Comparison of ENCODE assay signal across 18 cellular contexts in the genomic region with DNA sequence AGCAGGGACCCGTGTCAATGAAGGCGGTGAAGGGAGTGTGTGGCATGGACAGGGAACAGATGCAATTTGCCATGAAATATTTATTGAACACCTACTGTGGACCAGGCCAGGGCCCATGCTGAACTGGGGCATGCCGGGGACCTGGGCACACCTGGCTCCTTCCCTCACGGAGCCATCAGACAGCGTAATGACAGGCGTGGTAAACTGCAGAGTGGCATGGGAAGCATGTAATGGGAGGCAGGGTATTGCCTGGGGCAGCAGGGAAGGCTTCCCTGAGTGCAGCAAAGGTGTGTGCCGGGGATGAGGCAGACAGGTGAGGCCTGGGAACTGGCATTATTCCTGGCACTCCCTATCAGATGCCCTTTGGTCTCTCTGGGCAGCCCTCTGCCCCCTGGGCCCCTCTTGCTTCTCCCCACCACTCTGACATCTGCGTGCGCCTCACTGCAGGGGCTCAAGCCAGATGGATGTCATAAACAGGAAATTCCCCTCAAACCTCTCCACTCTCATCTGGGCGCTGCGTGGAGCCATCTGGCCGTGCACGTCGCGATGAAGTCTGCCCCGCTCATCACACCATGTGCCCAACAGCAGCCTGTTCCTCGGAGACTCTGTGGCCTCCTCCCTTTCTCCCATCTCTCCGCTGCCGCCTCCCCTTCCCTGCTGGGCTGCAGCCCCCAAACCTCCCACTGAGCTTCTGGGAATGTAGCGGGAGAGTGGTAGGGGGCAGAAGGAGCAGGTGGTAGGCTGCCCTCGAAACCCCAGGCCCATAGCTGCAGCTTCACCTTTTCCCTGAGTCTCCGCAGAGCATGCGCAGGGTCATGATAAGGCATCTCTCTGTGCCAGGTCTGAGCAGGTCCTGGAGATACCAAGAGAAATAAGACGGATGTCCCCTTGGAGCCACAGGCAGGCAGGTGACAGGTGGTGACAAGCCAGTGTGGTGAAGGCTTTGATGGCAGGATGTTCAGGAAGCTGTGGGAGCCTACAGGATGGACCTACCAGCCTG.
DNase-seq lines count a peak whose midpoint lies in the region; ATAC-seq and TF ChIP-seq lines count a peak whose summit lies in the region.
"Had no signal": no experiment of that assay in that cellular context is flagged by ENCODE, and none has a peak within 500 bp of the region (broad histone marks: within the 10 kb centered on the region; RNA-seq: fewer than 3 reads in every experiment).

No MANE protein-coding gene starts in this region.

- H4K5ac ChIP-seq in mesendoderm (ENCODE audit: low read length), result no peak overlapping the region

- H2AK5ac ChIP-seq in neuronal stem cell (ENCODE audit: low read depth, low read length) (no peak overlapping the region), mesendoderm (ENCODE audit: low read length) (no peak overlapping the region)

- no peaks in the 10 kb centered on the region for H3K27me3 Mint-ChIP-seq in endodermal cell (ENCODE audit: insufficient read depth)

- no peak overlapping the region for H2BK120ac ChIP-seq in neuronal stem cell (ENCODE audit: low read depth, low read length)
- no peak overlapping the region for H2BK120ac ChIP-seq in mesendoderm (ENCODE audit: low read depth, low read length)

- H3K4me1 ChIP-seq in endodermal cell (ENCODE audit: control insufficient read depth, insufficient read depth, low read length) (peaks cover 2% of the 10 kb centered on the region), neuronal stem cell (ENCODE audit: control insufficient read depth in 2 of 2, insufficient read depth in 1 of 2, low read depth in 1 of 2, low read length in 2 of 2) (peaks cover 0 to 8% of the 10 kb centered on the region in 2 donors), mesendoderm (ENCODE audit: control insufficient read depth, low read depth, low read length) (no peaks in the 10 kb centered on the region)
- H3K4me1 ChIP-seq: body of pancreas, right lobe of liver had no signal

- H3K27ac Mint-ChIP-seq in endodermal cell, result peak overlapping the region; percentile 24
- H3K27ac Mint-ChIP-seq: IgD-negative memory B cell; naive thymus-derived CD4-positive, alpha-beta T cell; stimulated activated naive B cell treated with anti-CD40 and anti-IgM and Interleukin-4, amounts not matched to agents 10 μg/mL and 1 μg/mL and 100 μg/mL, for 72 hours had no signal

- H3K27ac ChIP-seq in endodermal cell (ENCODE audit: low read depth, low read length), result no peak overlapping the region
- H3K27ac ChIP-seq in neuronal stem cell (replicated peaks; ENCODE audit: low read length), result no peak overlapping the region
- no peak overlapping the region for H3K27ac ChIP-seq in mesendoderm (ENCODE audit: low read depth, low read length)
- H3K27ac ChIP-seq: body of pancreas, right lobe of liver had no signal

- DNase-seq in DMS 273 treated with DMSO at 0.1 percent for 48 hours (lab: John Stamatoyannopoulos, UW), result peak; percentile 69
- DNase-seq in NB4 (ENCODE audit: low read depth), result peak; percentile 29
- no peak for DNase-seq in endodermal cell
- no peak for DNase-seq in neuronal stem cell (ENCODE audit: low spot score)
- DNase-seq in SHP77 treated with DMSO at 0.1 percent for 48 hours (lab: John Stamatoyannopoulos, UW), result no peak
- no peak for DNase-seq in mesendoderm
- DNase-seq: activated naive CD4-positive, alpha-beta T cell; body of pancreas; effector CD4-positive, alpha-beta T cell; GDM1; kidney glomerular epithelial cell; naive thymus-derived CD4-positive, alpha-beta T cell; NCI-H1436 treated with DMSO at 0.1 percent for 48 hours; right lobe of liver; stimulated activated naive B cell treated with anti-CD40 and anti-IgM and Interleukin-4, amounts not matched to agents 10 μg/mL and 1 μg/mL and 100 μg/mL, for 72 hours had no signal

- no peak overlapping the region for H3K4me3 Mint-ChIP-seq in endodermal cell
- H3K4me3 Mint-ChIP-seq: IgD-negative memory B cell; naive thymus-derived CD4-positive, alpha-beta T cell; stimulated activated naive B cell treated with anti-CD40 and anti-IgM and Interleukin-4, amounts not matched to agents 10 μg/mL and 1 μg/mL and 100 μg/mL, for 72 hours had no signal

- ATAC-seq in HG02642 (IDR thresholded peaks at IDR 0.05; ENCODE audit: poor library complexity, unreplicated experiment), result no peak
- ATAC-seq: body of pancreas; naive thymus-derived CD4-positive, alpha-beta T cell; right lobe of liver had no signal

- no peak overlapping the region for H4K8ac ChIP-seq in neuronal stem cell (ENCODE audit: low read depth, low read length)
- H4K8ac ChIP-seq in mesendoderm (ENCODE audit: low read depth, low read length), result no peak overlapping the region

- no peaks in the 10 kb centered on the region for H3K79me2 ChIP-seq in mesendoderm (ENCODE audit: control insufficient read depth, insufficient read depth, low read length)

- no peak for TF ChIP-seq CTCF in NB4 (IDR thresholded peaks at IDR 0.05; ENCODE audit: low read depth, low read length)
- TF ChIP-seq CTCF in endodermal cell (conservative IDR thresholded peaks at IDR 0.05), result no peak

- H4K91ac ChIP-seq in neuronal stem cell (ENCODE audit: low read depth, low read length, poor library complexity), result peak overlapping the region; percentile 57

- no peaks in the 10 kb centered on the region for H3K36me3 Mint-ChIP-seq in endodermal cell (ENCODE audit: low read depth)
- H3K36me3 Mint-ChIP-seq: IgD-negative memory B cell; naive thymus-derived CD4-positive, alpha-beta T cell; stimulated activated naive B cell treated with anti-CD40 and anti-IgM and Interleukin-4, amounts not matched to agents 10 μg/mL and 1 μg/mL and 100 μg/mL, for 72 hours had no signal

- H2BK12ac ChIP-seq in neuronal stem cell (ENCODE audit: low read length), result peak overlapping the region; percentile 1

- TF ChIP-seq POLR2A in NB4 (IDR thresholded peaks at IDR 0.05; ENCODE audit: extremely low read depth, insufficient read length), result no peak

- H3K9me3 ChIP-seq in endodermal cell (ENCODE audit: control insufficient read depth, low read length) (no peaks in the 10 kb centered on the region), neuronal stem cell (replicated peaks in 1 of 2; ENCODE audit: control insufficient read depth in 2 of 2, insufficient read depth in 1 of 2, low read depth in 1 of 2, low read length in 2 of 2) (no peaks in the 10 kb centered on the region)
- H3K9me3 ChIP-seq: body of pancreas, right lobe of liver, vagina had no signal

- H3K18ac ChIP-seq in neuronal stem cell (ENCODE audit: low read length) (no peak overlapping the region), mesendoderm (ENCODE audit: low read length) (no peak overlapping the region)

- no peaks in the 10 kb centered on the region for H3K9me3 Mint-ChIP-seq in endodermal cell
- H3K9me3 Mint-ChIP-seq: stimulated activated naive B cell treated with anti-CD40 and anti-IgM and Interleukin-4, amounts not matched to agents 10 μg/mL and 1 μg/mL and 100 μg/mL, for 72 hours had no signal

- H3K4me3 ChIP-seq in NB4 (ENCODE audit: low read depth, low read length) (no peak overlapping the region), endodermal cell (ENCODE audit: low read length) (no peak overlapping the region), neuronal stem cell (ENCODE audit: low read length in 2 of 2) (no peak overlapping the region), mesendoderm (ENCODE audit: low read length) (no peak overlapping the region)
- H3K4me3 ChIP-seq: body of pancreas, right lobe of liver, vagina had no signal

- H3K4me1 Mint-ChIP-seq in endodermal cell, result peaks cover 6% of the 10 kb centered on the region
- H3K4me1 Mint-ChIP-seq: IgD-negative memory B cell; naive thymus-derived CD4-positive, alpha-beta T cell had no signal

- H3K56ac ChIP-seq in mesendoderm (ENCODE audit: low read length), result no peak overlapping the region

- H3K23ac ChIP-seq in neuronal stem cell (ENCODE audit: low read depth, low read length, poor library complexity), result peak overlapping the region; percentile 35
- H3K23ac ChIP-seq in mesendoderm (ENCODE audit: low read length), result no peak overlapping the region

- H3K79me1 ChIP-seq in neuronal stem cell (ENCODE audit: low read depth, low read length), result no peaks in the 10 kb centered on the region
- no peaks in the 10 kb centered on the region for H3K79me1 ChIP-seq in mesendoderm (ENCODE audit: low read length)

- H2AFZ ChIP-seq in neuronal stem cell (ENCODE audit: low read length), result no peak overlapping the region

- no peak overlapping the region for H2BK5ac ChIP-seq in neuronal stem cell (ENCODE audit: low read length)
- no peak overlapping the region for H2BK5ac ChIP-seq in mesendoderm (ENCODE audit: low read length)

- WGBS in endodermal cell (ENCODE audit: insufficient coverage in 1 of 2, insufficient read length in 1 of 2), 2 experiments, result 86 to 87% methylated on average over 19 to 24 of the region's 24 CpGs
- WGBS in neuronal stem cell (ENCODE audit: extremely low coverage in 2 of 2, insufficient read length in 2 of 2, insufficient replicate concordance in 1 of 2), 2 donors, result no CpG with 5 or more reads among the region's 24 CpGs
- WGBS in mesendoderm (ENCODE audit: extremely low coverage, insufficient coverage, low lambda C conversion rate), result no CpG with 5 or more reads among the region's 24 CpGs

- H3K14ac ChIP-seq in neuronal stem cell (ENCODE audit: low read length), result peak overlapping the region; percentile 91

- H3K27me3 ChIP-seq in endodermal cell (ENCODE audit: control insufficient read depth, insufficient read depth, low read length, poor library complexity, severe bottlenecking) (no peaks in the 10 kb centered on the region), neuronal stem cell (ENCODE audit: control insufficient read depth in 3 of 3, insufficient read depth in 3 of 3, low read depth in 1 of 3, low read length in 3 of 3) (peaks cover 0 to 25% (median 0%) of the 10 kb centered on the region in 3 experiments), mesendoderm (ENCODE audit: insufficient read depth, low read length, poor library complexity) (no peaks in the 10 kb centered on the region)
- H3K27me3 ChIP-seq: body of pancreas, right lobe of liver, vagina had no signal

- H3K4me2 ChIP-seq in neuronal stem cell (ENCODE audit: insufficient read depth, low read length, poor library complexity, severe bottlenecking) (no peak overlapping the region), mesendoderm (ENCODE audit: low read length) (no peak overlapping the region)

- no peak overlapping the region for H3K9ac ChIP-seq in endodermal cell (ENCODE audit: extremely low read depth, low read length, poor library complexity, severe bottlenecking)
- no peak overlapping the region for H3K9ac ChIP-seq in neuronal stem cell (ENCODE audit: low read depth, low read length, poor library complexity)
- no peak overlapping the region for H3K9ac ChIP-seq in mesendoderm (ENCODE audit: low read length)

- peak overlapping the region; percentile 30 for H2BK15ac ChIP-seq in neuronal stem cell (ENCODE audit: low read length)
- no peak overlapping the region for H2BK15ac ChIP-seq in mesendoderm (replicated peaks; ENCODE audit: low read depth)

- H3K36me3 ChIP-seq in endodermal cell (ENCODE audit: control insufficient read depth, insufficient read depth, low read length) (no peaks in the 10 kb centered on the region), neuronal stem cell (replicated peaks in 1 of 2; ENCODE audit: control insufficient read depth in 2 of 2, insufficient read depth in 2 of 2, low read length in 2 of 2) (no peaks in the 10 kb centered on the region), mesendoderm (ENCODE audit: control insufficient read depth, insufficient read depth, low read length) (no peaks in the 10 kb centered on the region)
- H3K36me3 ChIP-seq: right lobe of liver, vagina had no signal

- H3K4ac ChIP-seq in neuronal stem cell (ENCODE audit: low read length), result no peak overlapping the region
- H3K4ac ChIP-seq in mesendoderm (ENCODE audit: low read depth, low read length), result no peak overlapping the region

Comparison
In these comparisons a context has a peak if more than half of its experiments do, and no peak if none do; other contexts are left out.
1. DNase-seq: peak in DMS 273 treated with DMSO at 0.1 percent for 48 hours (single experiment) and NB4 (single experiment); none in endodermal cell (single experiment), neuronal stem cell (single experiment), SHP77 treated with DMSO at 0.1 percent for 48 hours (single experiment) and mesendoderm (single experiment).